ENCODE assay signal across 19 cellular contexts in genomic region chr3:50577348-50577747, GRCh38. TPM values are rescaled to one million over a fixed set of nuclear protein-coding genes. Genes with fewer than 3 reads are reported as not detected.
DNase-seq lines count a peak whose midpoint lies in the region; ATAC-seq and TF ChIP-seq lines count a peak whose summit lies in the region.
"Had no signal": no experiment of that assay in that cellular context is flagged by ENCODE, and none has a peak within 500 bp of the region (broad histone marks: within the 10 kb centered on the region; RNA-seq: fewer than 3 reads in every experiment).

No MANE protein-coding gene starts in this region.

- H3K9me3 ChIP-seq in CD4-positive, alpha-beta memory T cell (ENCODE audit: control insufficient read depth in 1 of 2, low read length in 2 of 2), result no peaks in the 10 kb centered on the region
- no peaks in the 10 kb centered on the region for H3K9me3 ChIP-seq in WERI-Rb-1 (ENCODE audit: severe bottlenecking)
- H3K9me3 ChIP-seq: A549 had no signal

- ATAC-seq in effector memory CD8-positive, alpha-beta T cell (replicated peaks), result no peak
- ATAC-seq: A549, HCT116 had no signal

- H3K4me3 Mint-ChIP-seq in activated CD4-positive, alpha-beta T cell treated with anti-CD3 and anti-CD28 coated beads, Interleukin-2, amount 10 ng/mL, durations not matched to agents 7 days and 5 days, result no peak overlapping the region
- peak overlapping the region in 1 of 8 donors; percentile 15 for H3K4me3 Mint-ChIP-seq in CD4-positive, alpha-beta memory T cell
- H3K4me3 Mint-ChIP-seq in effector memory CD8-positive, alpha-beta T cell, result no peak overlapping the region
- H3K4me3 Mint-ChIP-seq: CD14-positive monocyte had no signal

- H3K9me3 Mint-ChIP-seq in activated CD4-positive, alpha-beta T cell treated with anti-CD3 and anti-CD28 coated beads, Interleukin-2, amount 10 ng/mL, durations not matched to agents 7 days and 5 days, result no peaks in the 10 kb centered on the region
- H3K9me3 Mint-ChIP-seq in CD4-positive, alpha-beta memory T cell, result no peaks in the 10 kb centered on the region
- no peaks in the 10 kb centered on the region for H3K9me3 Mint-ChIP-seq in effector memory CD8-positive, alpha-beta T cell
- H3K9me3 Mint-ChIP-seq: CD14-positive monocyte had no signal

- H3K4me1 Mint-ChIP-seq in activated CD4-positive, alpha-beta T cell treated with anti-CD3 and anti-CD28 coated beads, Interleukin-2, amount 10 ng/mL, durations not matched to agents 7 days and 5 days, result peaks cover 93% of the 10 kb centered on the region
- peaks cover 40 to 75% (median 50%) of the 10 kb centered on the region in 4 donors for H3K4me1 Mint-ChIP-seq in CD4-positive, alpha-beta memory T cell
- peaks cover 60% of the 10 kb centered on the region in 2 donors for H3K4me1 Mint-ChIP-seq in effector memory CD8-positive, alpha-beta T cell (ENCODE audit: low read depth in 2 of 2)

- TF ChIP-seq CTCF in WERI-Rb-1 (IDR thresholded peaks at IDR 0.05; ENCODE audit: low read depth, low read length), result no peak

- H3K27me3 ChIP-seq in CD4-positive, alpha-beta memory T cell (ENCODE audit: insufficient read depth, low read length), result no peaks in the 10 kb centered on the region
- no peaks in the 10 kb centered on the region for H3K27me3 ChIP-seq in WERI-Rb-1 (ENCODE audit: insufficient read depth, low read depth, severe bottlenecking)

- H3K4me1 ChIP-seq in CD4-positive, alpha-beta memory T cell (ENCODE audit: insufficient read depth, low read length), result peaks cover 76% of the 10 kb centered on the region
- H3K4me1 ChIP-seq: A549 had no signal

- POLR2A ChIA-PET in activated CD4-positive, alpha-beta T cell treated with anti-CD3 and anti-CD28 coated beads, Interleukin-2, amount 10 ng/mL, durations not matched to agents 7 days and 5 days (lab: Charles Lee), result interaction anchor here (1.5 kb wide), 1 partner anchor 13 kb away, joined by 4 read pairs; no protein-coding TSS in a partner anchor
- POLR2A ChIA-PET in CD4-positive, alpha-beta memory T cell (lab: Charles Lee; ENCODE audit: partially characterized antibody), result interaction anchor here (1.0 to 18.7 kb wide), 4 partner anchors 8 to 807 kb away, joined by 3 to 1072 read pairs (median 144); partner anchors contain the start of genes CISH, HEMK1, MANF and MAPKAPK3

- no peaks in the 10 kb centered on the region for H3K27me3 Mint-ChIP-seq in activated CD4-positive, alpha-beta T cell treated with anti-CD3 and anti-CD28 coated beads, Interleukin-2, amount 10 ng/mL, durations not matched to agents 7 days and 5 days
- no peaks in the 10 kb centered on the region for H3K27me3 Mint-ChIP-seq in CD4-positive, alpha-beta memory T cell
- H3K27me3 Mint-ChIP-seq in effector memory CD8-positive, alpha-beta T cell, result no peaks in the 10 kb centered on the region

- intact Hi-C loops in CD4-positive, alpha-beta memory T cell (cut with micrococcal nuclease), result no loop called here
- intact Hi-C loops in posterior cingulate gyrus (cut with DNase I), result no loop called here

- CTCF ChIA-PET in activated CD4-positive, alpha-beta T cell treated with anti-CD3 and anti-CD28 coated beads, Interleukin-2, amount 10 ng/mL, durations not matched to agents 7 days and 5 days (lab: Charles Lee), result interaction anchor here (2.5 to 17.2 kb wide), 4 partner anchors 13 to 39 kb away, joined by 12 to 284 read pairs (median 242); partner anchors contain the start of genes CISH and MAPKAPK3
- CTCF ChIA-PET in CD4-positive, alpha-beta memory T cell (lab: Charles Lee; ENCODE audit: partially characterized antibody), result interaction anchor here (1.0 to 21.1 kb wide), 3 partner anchors 8 to 31 kb away, joined by 3 to 996 read pairs (median 277); partner anchors contain the start of genes CISH, HEMK1 and MAPKAPK3

- H3K27ac ChIP-seq in CD4-positive, alpha-beta memory T cell (ENCODE audit: low read depth, low read length), result no peak overlapping the region
- peak overlapping the region; percentile 80 for H3K27ac ChIP-seq in WERI-Rb-1
- H3K27ac ChIP-seq: A549, GM23248 had no signal

- H3K36me3 Mint-ChIP-seq in activated CD4-positive, alpha-beta T cell treated with anti-CD3 and anti-CD28 coated beads, Interleukin-2, amount 10 ng/mL, durations not matched to agents 7 days and 5 days (ENCODE audit: low read depth), result peaks cover 74% of the 10 kb centered on the region
- peaks cover 13% of the 10 kb centered on the region in 2 donors for H3K36me3 Mint-ChIP-seq in CD4-positive, alpha-beta memory T cell
- H3K36me3 Mint-ChIP-seq in effector memory CD8-positive, alpha-beta T cell (ENCODE audit: insufficient read depth), result peaks cover 5% of the 10 kb centered on the region

- no peak overlapping the region for H3K4me3 ChIP-seq in CD4-positive, alpha-beta memory T cell (ENCODE audit: low read length in 2 of 2)
- no peak overlapping the region for H3K4me3 ChIP-seq in WERI-Rb-1 (ENCODE audit: low read depth, low read length)
- H3K4me3 ChIP-seq: A549, GM23248 had no signal

- no peaks in the 10 kb centered on the region for H3K36me3 ChIP-seq in CD4-positive, alpha-beta memory T cell (ENCODE audit: insufficient read depth, low read length)
- H3K36me3 ChIP-seq in WERI-Rb-1, result no peaks in the 10 kb centered on the region; the same call in 1 of the 2 replicates

- DNase-seq in activated CD4-positive, alpha-beta T cell treated with anti-CD3 and anti-CD28 coated beads, Interleukin-2, amount 10 ng/mL, durations not matched to agents 7 days and 5 days, result no peak
- no peak for DNase-seq in activated CD4-positive, alpha-beta T cell treated with anti-CD3 and anti-CD28 coated beads, Interleukin-2, amount 50 U/mL, for 4 hours
- no peak for DNase-seq in CD4-positive, alpha-beta memory T cell
- DNase-seq in WERI-Rb-1 (no peak), posterior cingulate gyrus (no peak), SKM-1 treated with dmso at 0.1 percent for 144 hours (lab: John Stamatoyannopoulos, UW; ENCODE audit: unreplicated experiment) (no peak), NCI-H2029 (lab: John Stamatoyannopoulos, UW) (no peak)
- DNase-seq in effector memory CD8-positive, alpha-beta T cell, result no peak
- DNase-seq: DMS79, GM23248, IMR-90, NCI-H1436, NCI-H226, NCI-H526 treated with DMSO at 0.1 percent for 48 hours, OCI-M1, RPMI8226 had no signal

- H3K27ac Mint-ChIP-seq in activated CD4-positive, alpha-beta T cell treated with anti-CD3 and anti-CD28 coated beads, Interleukin-2, amount 10 ng/mL, durations not matched to agents 7 days and 5 days, result peak overlapping the region; percentile 69
- H3K27ac Mint-ChIP-seq in CD4-positive, alpha-beta memory T cell, result peak overlapping the region; percentile 46 to 93 (median 78)
- H3K27ac Mint-ChIP-seq in effector memory CD8-positive, alpha-beta T cell, result peak overlapping the region; percentile 92 to 94
- H3K27ac Mint-ChIP-seq: CD14-positive monocyte had no signal

RNA-seq across cellular contexts. Expression of gene HEMK1, which starts 8.0 kb away (rescaled TPM):
- total RNA-seq in activated CD4-positive, alpha-beta T cell treated with anti-CD3 and anti-CD28 coated beads, Interleukin-2, amount 10 ng/mL, durations not matched to agents 7 days and 5 days, result 10 to 100 TPM; 42.3 to 49.0 TPM
- 10 to 100 TPM; 55.3 to 56.7 TPM for total RNA-seq in CD4-positive, alpha-beta memory T cell
- 10 to 100 TPM; 21.2 to 36.7 TPM for polyA plus RNA-seq in CD4-positive, alpha-beta memory T cell

RNA-seq across cellular contexts. Expression of gene C3orf18, which starts 9.8 kb away (rescaled TPM):
- total RNA-seq in activated CD4-positive, alpha-beta T cell treated with anti-CD3 and anti-CD28 coated beads, Interleukin-2, amount 10 ng/mL, durations not matched to agents 7 days and 5 days, result 10 to 100 TPM; 29.0 to 33.9 TPM
- total RNA-seq in CD4-positive, alpha-beta memory T cell, result 10 to 100 TPM; 14.3 to 16.2 TPM
- polyA plus RNA-seq in CD4-positive, alpha-beta memory T cell, result 10 to 100 TPM; 14.2 to 22.3 TPM

RNA-seq across cellular contexts. Expression of gene CISH, which starts 34.2 kb away (rescaled TPM):
- 100 to 1,000 TPM; 300 to 308 TPM for total RNA-seq in activated CD4-positive, alpha-beta T cell treated with anti-CD3 and anti-CD28 coated beads, Interleukin-2, amount 10 ng/mL, durations not matched to agents 7 days and 5 days
- total RNA-seq in CD4-positive, alpha-beta memory T cell, result 10 to 100 TPM; 14.7 to 15.2 TPM
- polyA plus RNA-seq in CD4-positive, alpha-beta memory T cell, result 100 to 1,000 TPM in 1 of 2 donors, 10 to 100 TPM in 1; 92.1 to 248 TPM

RNA-seq across cellular contexts. Expression of gene MAPKAPK3, which starts 39.6 kb away (rescaled TPM):
- 100 to 1,000 TPM; 135 to 140 TPM for total RNA-seq in activated CD4-positive, alpha-beta T cell treated with anti-CD3 and anti-CD28 coated beads, Interleukin-2, amount 10 ng/mL, durations not matched to agents 7 days and 5 days
- total RNA-seq in CD4-positive, alpha-beta memory T cell, result 10 to 100 TPM; 36.4 to 40.1 TPM
- 10 to 100 TPM; 71.2 to 93.2 TPM for polyA plus RNA-seq in CD4-positive, alpha-beta memory T cell

Comparison
In these comparisons a context has a peak if more than half of its experiments do, and no peak if none do; other contexts are left out.
1. RNA of gene CISH, which starts 34.2 kb away (total RNA-seq): 300 to 308 TPM in activated CD4-positive, alpha-beta T cell treated with anti-CD3 and anti-CD28 coated beads, Interleukin-2, amount 10 ng/mL, durations not matched to agents 7 days and 5 days; 14.7 to 15.2 TPM in CD4-positive, alpha-beta memory T cell; every median in the first group is over 10 times any median in the second.
2. Peak in every context shown above with its lines, with median percentiles within 50 percentile points of each other: H3K27ac Mint-ChIP-seq.